In genomic region chr13:105343134-105343806, GRCh38 we compare ENCODE assay signal across 16 cellular contexts.
DNase-seq lines count a peak whose midpoint lies in the region; ATAC-seq, FAIRE-seq and TF ChIP-seq lines count a peak whose summit lies in the region.
"Had no signal": no experiment of that assay in that cellular context is flagged by ENCODE, and none has a peak within 500 bp of the region (broad histone marks: within the 10 kb centered on the region; RNA-seq: fewer than 3 reads in every experiment).

No MANE protein-coding gene starts in this region.

- no peaks in the 10 kb centered on the region for H3K36me3 Mint-ChIP-seq in natural killer cell
- no peaks in the 10 kb centered on the region for H3K36me3 Mint-ChIP-seq in natural killer cell treated with Interleukin-12 subunit alpha and Interleukin-12 subunit beta and Interleukin-15 and Interleukin-18, amount 100 ng/mL, for 72 hours
- H3K36me3 Mint-ChIP-seq: activated naive CD4-positive, alpha-beta T cell treated with anti-CD3 and anti-CD28 coated beads, Interleukin-2, amount 10 ng/mL, durations not matched to agents 7 days and 5 days; stimulated activated effector memory CD8-positive, alpha-beta T cell treated with anti-CD3 and anti-CD28 coated beads, Interleukin-12 subunit alpha, Interleukin-12 subunit beta, amount 100 ng/mL, for 72 hours had no signal

- no peak for TF ChIP-seq CTCF in natural killer cell (IDR thresholded peaks at IDR 0.05)

- no peaks in the 10 kb centered on the region for H3K9me3 Mint-ChIP-seq in natural killer cell
- H3K9me3 Mint-ChIP-seq in natural killer cell treated with Interleukin-12 subunit alpha and Interleukin-12 subunit beta and Interleukin-15 and Interleukin-18, amount 100 ng/mL, for 72 hours = no peaks in the 10 kb centered on the region
- H3K9me3 Mint-ChIP-seq: activated naive CD4-positive, alpha-beta T cell treated with anti-CD3 and anti-CD28 coated beads, Interleukin-2, amount 10 ng/mL, durations not matched to agents 7 days and 5 days; stimulated activated effector memory CD8-positive, alpha-beta T cell treated with anti-CD3 and anti-CD28 coated beads, Interleukin-12 subunit alpha, Interleukin-12 subunit beta, amount 100 ng/mL, for 72 hours had no signal

- no peak for FAIRE-seq in frontal cortex (lab: Jason Lieb, UNC)
- FAIRE-seq: A549, HTR-8/SVneo had no signal

- no peak for DNase-seq in natural killer cell
- DNase-seq in natural killer cell treated with Interleukin-12 subunit alpha and Interleukin-12 subunit beta and Interleukin-15 and Interleukin-18, amount 100 ng/mL, for 72 hours (ENCODE audit: low spot score) = no peak
- peak; percentile 27 for DNase-seq in brain pericyte (ENCODE audit: low read depth, low spot score)
- peak; percentile 73 for DNase-seq in kidney glomerular epithelial cell (lab: John Stamatoyannopoulos, UW)
- DNase-seq in T1000 (lab: John Stamatoyannopoulos, UW) = no peak
- DNase-seq in frontal cortex (ENCODE audit: low spot score in 2 of 2) = no peak
- DNase-seq in activated CD4-positive, alpha-beta T cell treated with anti-CD3 and anti-CD28 coated beads, Interleukin-2, amount 50 U/mL, for 1 hour = no peak
- DNase-seq in NCI-H1417 (lab: John Stamatoyannopoulos, UW) = no peak
- DNase-seq: activated naive CD4-positive, alpha-beta T cell treated with anti-CD3 and anti-CD28 coated beads, Interleukin-2, amount 10 ng/mL, durations not matched to agents 7 days and 5 days; DMS153; islet precursor cell; MG63; NCI-H1694 treated with DMSO at 0.1 percent for 48 hours had no signal

- peaks cover 0 to 6% of the 10 kb centered on the region in 2 donors for H3K4me1 Mint-ChIP-seq in natural killer cell
- H3K4me1 Mint-ChIP-seq in natural killer cell treated with Interleukin-12 subunit alpha and Interleukin-12 subunit beta and Interleukin-15 and Interleukin-18, amount 100 ng/mL, for 72 hours (ENCODE audit: low read depth in 2 of 2) = peaks cover 0 to 5% of the 10 kb centered on the region in 2 donors
- H3K4me1 Mint-ChIP-seq: activated naive CD4-positive, alpha-beta T cell treated with anti-CD3 and anti-CD28 coated beads, Interleukin-2, amount 10 ng/mL, durations not matched to agents 7 days and 5 days; stimulated activated effector memory CD8-positive, alpha-beta T cell treated with anti-CD3 and anti-CD28 coated beads, Interleukin-12 subunit alpha, Interleukin-12 subunit beta, amount 100 ng/mL, for 72 hours had no signal

- H3K4me3 Mint-ChIP-seq in natural killer cell = peak overlapping the region; percentile 17
- H3K4me3 Mint-ChIP-seq in natural killer cell treated with Interleukin-12 subunit alpha and Interleukin-12 subunit beta and Interleukin-15 and Interleukin-18, amount 100 ng/mL, for 72 hours = no peak overlapping the region
- H3K4me3 Mint-ChIP-seq: activated naive CD4-positive, alpha-beta T cell treated with anti-CD3 and anti-CD28 coated beads, Interleukin-2, amount 10 ng/mL, durations not matched to agents 7 days and 5 days; stimulated activated effector memory CD8-positive, alpha-beta T cell treated with anti-CD3 and anti-CD28 coated beads, Interleukin-12 subunit alpha, Interleukin-12 subunit beta, amount 100 ng/mL, for 72 hours had no signal

- intact Hi-C loops in natural killer cell (cut with micrococcal nuclease) = no loop called here

- H3K27me3 Mint-ChIP-seq in natural killer cell (ENCODE audit: low read depth in 2 of 2) = peaks cover 0 to 1% of the 10 kb centered on the region in 2 donors
- H3K27me3 Mint-ChIP-seq in natural killer cell treated with Interleukin-12 subunit alpha and Interleukin-12 subunit beta and Interleukin-15 and Interleukin-18, amount 100 ng/mL, for 72 hours = no peaks in the 10 kb centered on the region
- H3K27me3 Mint-ChIP-seq: activated naive CD4-positive, alpha-beta T cell treated with anti-CD3 and anti-CD28 coated beads, Interleukin-2, amount 10 ng/mL, durations not matched to agents 7 days and 5 days had no signal

- no peak overlapping the region for H3K27ac Mint-ChIP-seq in natural killer cell
- H3K27ac Mint-ChIP-seq in natural killer cell treated with Interleukin-12 subunit alpha and Interleukin-12 subunit beta and Interleukin-15 and Interleukin-18, amount 100 ng/mL, for 72 hours = no peak overlapping the region
- H3K27ac Mint-ChIP-seq: activated naive CD4-positive, alpha-beta T cell treated with anti-CD3 and anti-CD28 coated beads, Interleukin-2, amount 10 ng/mL, durations not matched to agents 7 days and 5 days; stimulated activated effector memory CD8-positive, alpha-beta T cell treated with anti-CD3 and anti-CD28 coated beads, Interleukin-12 subunit alpha, Interleukin-12 subunit beta, amount 100 ng/mL, for 72 hours had no signal

- peak in 2 of 3 donors; percentile 38 to 66 for ATAC-seq in natural killer cell
- no peak for ATAC-seq in natural killer cell treated with Interleukin-12 subunit alpha and Interleukin-12 subunit beta and Interleukin-15 and Interleukin-18, amount 100 ng/mL, for 72 hours
- ATAC-seq: A549; stimulated activated effector memory CD8-positive, alpha-beta T cell treated with anti-CD3 and anti-CD28 coated beads, Interleukin-12 subunit alpha, Interleukin-12 subunit beta, amount 100 ng/mL, for 72 hours had no signal

Comparison
In these comparisons a context has a peak if more than half of its experiments do, and no peak if none do; other contexts are left out.
1. ATAC-seq: peak in natural killer cell (2 of 3); none in natural killer cell treated with Interleukin-12 subunit alpha and Interleukin-12 subunit beta and Interleukin-15 and Interleukin-18, amount 100 ng/mL, for 72 hours (0 of 2).
2. DNase-seq: peak in brain pericyte (single experiment) and kidney glomerular epithelial cell (single experiment); none in natural killer cell (single experiment), natural killer cell treated with Interleukin-12 subunit alpha and Interleukin-12 subunit beta and Interleukin-15 and Interleukin-18, amount 100 ng/mL, for 72 hours (single experiment), T1000 (single experiment), frontal cortex (0 of 2), activated CD4-positive, alpha-beta T cell treated with anti-CD3 and anti-CD28 coated beads, Interleukin-2, amount 50 U/mL, for 1 hour (single experiment) and NCI-H1417 (0 of 3).